29 cellular contexts compared by ENCODE assay signal in genomic region chr2:66853-67252, GRCh38. TPM values are rescaled to one million over a fixed set of nuclear protein-coding genes. Genes with fewer than 3 reads are reported as not detected.
A peak's percentile ranks its signal among the peaks of the same experiment; 100 is the strongest.
DNase-seq lines count a peak whose midpoint lies in the region; ATAC-seq, FAIRE-seq and TF ChIP-seq lines count a peak whose summit lies in the region.
"Had no signal": no experiment of that assay in that cellular context is flagged by ENCODE, and none has a peak within 500 bp of the region (broad histone marks: within the 10 kb centered on the region; RNA-seq: fewer than 3 reads in every experiment).

No MANE protein-coding gene starts in this region.

- H3K23ac ChIP-seq in H1 (ENCODE audit: insufficient read length) (no peak overlapping the region), mesendoderm (ENCODE audit: low read length) (peak overlapping the region; percentile 50), H9 (ENCODE audit: insufficient read length, low read depth, low read length) (no peak overlapping the region)

- TF ChIP-seq POLR2A in H1 (IDR thresholded peaks at IDR 0.05; ENCODE audit: control extremely low read depth in 1 of 2, low read depth in 2 of 2, low read length in 2 of 2) = no peak

- no peak overlapping the region for H3K4me3 ChIP-seq in PC-3 (ENCODE audit: low read length)
- no peak overlapping the region for H3K4me3 ChIP-seq in H1 (ENCODE audit: extremely low read depth in 1 of 4, insufficient read depth in 2 of 4, low read depth in 3 of 4, low read length in 4 of 4)
- no peak overlapping the region for H3K4me3 ChIP-seq in mesendoderm (ENCODE audit: low read length)
- H3K4me3 ChIP-seq: BLaER1, GM12878 had no signal

- POLR2A ChIA-PET in PC-3 (lab: Charles Lee; ENCODE audit: unreplicated experiment) (no interaction called here), H1 (lab: Charles Lee; ENCODE audit: partially characterized antibody) (no interaction called here)

- H3K4me1 ChIP-seq in PC-3 (ENCODE audit: insufficient read depth, low read length) = peaks cover 23% of the 10 kb centered on the region
- peaks cover 0 to 12% (median 5%) of the 10 kb centered on the region in 4 experiments; a peak in 5 of 7 replicates for H3K4me1 ChIP-seq in H1 (replicated peaks in 1 of 4; ENCODE audit: control insufficient read depth in 3 of 4, insufficient read depth in 4 of 4, low read length in 3 of 4)
- no peaks in the 10 kb centered on the region for H3K4me1 ChIP-seq in mesendoderm (ENCODE audit: control insufficient read depth, low read depth, low read length)
- peaks cover 4% of the 10 kb centered on the region; the same call in 1 of the 2 replicates for H3K4me1 ChIP-seq in H9 (ENCODE audit: insufficient read depth, low read length)
- H3K4me1 ChIP-seq: BE2C, BLaER1 had no signal

- H3K27ac Mint-ChIP-seq in activated CD4-positive, alpha-beta T cell treated with anti-CD3 and anti-CD28 coated beads, Interleukin-2, amount 10 ng/mL, durations not matched to agents 24 days and 14 days = no peak overlapping the region
- H3K27ac Mint-ChIP-seq in H9 = no peak overlapping the region
- H3K27ac Mint-ChIP-seq: CD14-positive monocyte; CD4-positive, alpha-beta memory T cell; CD4-positive, CD25-positive, alpha-beta regulatory T cell; CD8-positive, alpha-beta memory T cell had no signal

- no peak for FAIRE-seq in H1 (lab: Jason Lieb, UNC)
- FAIRE-seq: A204.1, GM12878, GM12892, GM18507 had no signal

- H4K20me1 ChIP-seq in PC-3 (ENCODE audit: low read length) = no peaks in the 10 kb centered on the region
- no peaks in the 10 kb centered on the region for H4K20me1 ChIP-seq in H1 (replicated peaks in 1 of 2; ENCODE audit: control insufficient read depth in 1 of 2, insufficient read depth in 2 of 2, low read length in 2 of 2)
- H4K20me1 ChIP-seq in H9 (ENCODE audit: control insufficient read depth, insufficient read depth, insufficient read length) = no peaks in the 10 kb centered on the region
- H4K20me1 ChIP-seq: BLaER1 had no signal

- no peak for TF ChIP-seq CTCF in PC-3 (conservative IDR thresholded peaks at IDR 0.05; ENCODE audit: low read depth, low read length)
- TF ChIP-seq CTCF in H1 (IDR thresholded peaks at IDR 0.05; ENCODE audit: control extremely low read depth in 1 of 3, insufficient read depth in 1 of 3, low read depth in 1 of 3, low read length in 3 of 3) = no peak
- TF ChIP-seq CTCF in H9 (conservative IDR thresholded peaks at IDR 0.05) = no peak

- no peak for TF ChIP-seq EP300 in H1 (IDR thresholded peaks at IDR 0.05; ENCODE audit: borderline replicate concordance in 1 of 2, low read depth in 2 of 2, low read length in 2 of 2)

- no peaks in the 10 kb centered on the region for H3K9me3 ChIP-seq in PC-3 (ENCODE audit: low read length)
- no peaks in the 10 kb centered on the region; a peak in 1 of 4 replicates for H3K9me3 ChIP-seq in H1 (ENCODE audit: insufficient read depth in 2 of 2, low read depth in 1 of 2, low read length in 1 of 2)
- no peaks in the 10 kb centered on the region for H3K9me3 ChIP-seq in H9 (ENCODE audit: control insufficient read depth, low read depth, low read length)
- H3K9me3 ChIP-seq: BE2C, BLaER1 had no signal

- H2BK20ac ChIP-seq in H1 (ENCODE audit: low read length) (0 out of 2 replicates have a peak overlapping the region, but pooled peaks have one; percentile 75), H9 (ENCODE audit: low read depth, low read length, poor library complexity, severe bottlenecking) (no peak overlapping the region)

- no peaks in the 10 kb centered on the region for H3K9me2 ChIP-seq in PC-3 (replicated peaks; ENCODE audit: low read length)

- H3K9ac ChIP-seq in PC-3 (ENCODE audit: low read length) (no peak overlapping the region), H1 (replicated peaks in 1 of 4; ENCODE audit: extremely low read depth in 1 of 4, low read depth in 3 of 4, low read length in 3 of 4) (no peak overlapping the region), mesendoderm (ENCODE audit: low read length) (no peak overlapping the region), H9 (ENCODE audit: extremely low read depth, insufficient read length, low read length) (no peak overlapping the region)
- H3K9ac ChIP-seq: BLaER1 had no signal

- 92% methylated on average over 17 of the region's 17 CpGs; no CpG with 5 or more reads in 1 of the 2 experiments for WGBS in H1 (ENCODE audit: extremely low coverage in 1 of 2, insufficient coverage in 1 of 2, insufficient read length in 1 of 2, insufficient replicate concordance in 2 of 2, low coverage in 1 of 2, low lambda C conversion rate in 2 of 2, missing lambda C conversion rate in 1 of 2), 2 experiments
- WGBS in mesendoderm (ENCODE audit: extremely low coverage, insufficient coverage, low lambda C conversion rate) = no CpG with 5 or more reads among the region's 17 CpGs
- WGBS in H9 (ENCODE audit: extremely low coverage, insufficient read length, low lambda C conversion rate) = no CpG with 5 or more reads among the region's 17 CpGs

- H3K36me3 ChIP-seq in PC-3 (ENCODE audit: low read depth, low read length) = no peaks in the 10 kb centered on the region
- no peaks in the 10 kb centered on the region for H3K36me3 ChIP-seq in H1 (ENCODE audit: control insufficient read depth in 2 of 4, insufficient read depth in 4 of 4, low read length in 3 of 4)
- no peaks in the 10 kb centered on the region for H3K36me3 ChIP-seq in mesendoderm (ENCODE audit: control insufficient read depth, insufficient read depth, low read length)
- H3K36me3 ChIP-seq: BE2C, BLaER1 had no signal

- H2BK12ac ChIP-seq in H1 (ENCODE audit: low read depth, low read length) (no peak overlapping the region), H9 (ENCODE audit: insufficient read length, low read depth, low read length) (no peak overlapping the region)

- DNase-seq in PC-3 = no peak
- DNase-seq in H1 (ENCODE audit: low read depth in 1 of 2, low spot score in 2 of 2) = no peak
- no peak for DNase-seq in mesendoderm
- no peak for DNase-seq in activated CD4-positive, alpha-beta T cell treated with anti-CD3 and anti-CD28 coated beads, Interleukin-2, amount 10 ng/mL, durations not matched to agents 24 days and 14 days
- DNase-seq in H9 = no peak
- DNase-seq: 8988T; ACHN; BE2C; C1 segment of cervical spinal cord; CD4-positive, alpha-beta memory T cell; CD4-positive, CD25-positive, alpha-beta regulatory T cell; CD8-positive, alpha-beta memory T cell; COR-L47; DMS 273 treated with DMSO at 0.1 percent for 48 hours; DMS153; DMS53; DMS79; DND-41; EL; GDM1 had no signal

- no peak overlapping the region for H3T11ph ChIP-seq in H9 (ENCODE audit: low read length)

- H3K9me3 Mint-ChIP-seq in activated CD4-positive, alpha-beta T cell treated with anti-CD3 and anti-CD28 coated beads, Interleukin-2, amount 10 ng/mL, durations not matched to agents 24 days and 14 days = no peaks in the 10 kb centered on the region
- H3K9me3 Mint-ChIP-seq in H9 = no peaks in the 10 kb centered on the region
- H3K9me3 Mint-ChIP-seq: CD8-positive, alpha-beta memory T cell had no signal

- H3K18ac ChIP-seq in H1 (ENCODE audit: extremely low read depth, low read length) = no peak overlapping the region
- H3K18ac ChIP-seq in mesendoderm (ENCODE audit: low read length) = no peak overlapping the region
- no peak overlapping the region for H3K18ac ChIP-seq in H9 (ENCODE audit: insufficient read length, low read depth, low read length)

- no peak overlapping the region for H3K4me2 ChIP-seq in PC-3 (ENCODE audit: low read length)
- no peak overlapping the region for H3K4me2 ChIP-seq in H1 (ENCODE audit: insufficient read depth in 1 of 2, low read depth in 2 of 2, low read length in 2 of 2)
- H3K4me2 ChIP-seq in mesendoderm (ENCODE audit: low read length) = no peak overlapping the region
- H3K4me2 ChIP-seq in H9 (ENCODE audit: insufficient read depth, insufficient read length, low read length) = no peak overlapping the region
- H3K4me2 ChIP-seq: BLaER1 had no signal

- no peaks in the 10 kb centered on the region for H3K4me1 Mint-ChIP-seq in activated CD4-positive, alpha-beta T cell treated with anti-CD3 and anti-CD28 coated beads, Interleukin-2, amount 10 ng/mL, durations not matched to agents 24 days and 14 days
- peaks cover 23 to 25% of the 10 kb centered on the region in 2 experiments for H3K4me1 Mint-ChIP-seq in H9
- H3K4me1 Mint-ChIP-seq: CD14-positive monocyte; CD4-positive, alpha-beta memory T cell; CD4-positive, CD25-positive, alpha-beta regulatory T cell; CD8-positive, alpha-beta memory T cell had no signal

- no peak for ATAC-seq in PC-3
- ATAC-seq in GM21515 (IDR thresholded peaks at IDR 0.05; ENCODE audit: unreplicated experiment) = no peak
- ATAC-seq: GM12878 had no signal

- TF ChIP-seq RAD21 in H1 (IDR thresholded peaks at IDR 0.05 in 1 of 2, conservative IDR thresholded peaks at IDR 0.05 in 1 of 2; ENCODE audit: low read depth in 2 of 2, low read length in 2 of 2) = no peak

- H4K8ac ChIP-seq in H1 (ENCODE audit: extremely low read depth, insufficient read depth, low read length) = no peak overlapping the region
- H4K8ac ChIP-seq in mesendoderm (ENCODE audit: low read depth, low read length) = no peak overlapping the region
- H4K8ac ChIP-seq in H9 (replicated peaks; ENCODE audit: insufficient read length, low read depth, low read length) = no peak overlapping the region

- H4K5ac ChIP-seq in H1 (ENCODE audit: insufficient read length, low read depth, low read length) = no peak overlapping the region
- H4K5ac ChIP-seq in mesendoderm (ENCODE audit: low read length) = no peak overlapping the region
- no peak overlapping the region for H4K5ac ChIP-seq in H9 (ENCODE audit: insufficient read length, low read depth, low read length)

- CTCF ChIA-PET in PC-3 (lab: Charles Lee) (no interaction called here), H1 (lab: Charles Lee; ENCODE audit: partially characterized antibody) (no interaction called here)

- no peak overlapping the region for H3K14ac ChIP-seq in H1 (ENCODE audit: insufficient read length)
- H3K14ac ChIP-seq in H9 (ENCODE audit: insufficient read depth, low read length) = no peak overlapping the region

- H2BK120ac ChIP-seq in H1 (replicated peaks; ENCODE audit: low read depth, low read length) (no peak overlapping the region), mesendoderm (ENCODE audit: low read depth, low read length) (no peak overlapping the region), H9 (ENCODE audit: low read depth, low read length, poor library complexity, severe bottlenecking) (no peak overlapping the region)

- peaks cover 9% of the 10 kb centered on the region for H3K27me3 Mint-ChIP-seq in activated CD4-positive, alpha-beta T cell treated with anti-CD3 and anti-CD28 coated beads, Interleukin-2, amount 10 ng/mL, durations not matched to agents 24 days and 14 days
- peaks cover 6% of the 10 kb centered on the region; the same call in 1 of the 2 replicates for H3K27me3 Mint-ChIP-seq in H9 (ENCODE audit: low read depth)

- H3F3A ChIP-seq in PC-3 (ENCODE audit: low read length, unreplicated experiment) = peaks cover 8% of the 10 kb centered on the region

- H3K79me2 ChIP-seq in PC-3 (ENCODE audit: low read length) (no peaks in the 10 kb centered on the region), H1 (ENCODE audit: control insufficient read depth in 1 of 2, insufficient read depth in 2 of 2, low read length in 2 of 2) (no peaks in the 10 kb centered on the region), mesendoderm (ENCODE audit: control insufficient read depth, insufficient read depth, low read length) (no peaks in the 10 kb centered on the region), H9 (ENCODE audit: insufficient read depth, low read length) (no peaks in the 10 kb centered on the region)

- H4K91ac ChIP-seq in H1 (replicated peaks; ENCODE audit: insufficient read length, low read length) (peak overlapping the region; percentile 81), H9 (ENCODE audit: insufficient read length, low read depth, low read length) (no peak overlapping the region)

- H2BK15ac ChIP-seq in H1 (ENCODE audit: low read length) (peak overlapping the region; percentile 99), mesendoderm (replicated peaks; ENCODE audit: low read depth) (no peak overlapping the region), H9 (ENCODE audit: low read depth, low read length) (no peak overlapping the region)

- H3K4me3 Mint-ChIP-seq in activated CD4-positive, alpha-beta T cell treated with anti-CD3 and anti-CD28 coated beads, Interleukin-2, amount 10 ng/mL, durations not matched to agents 24 days and 14 days = no peak overlapping the region
- H3K4me3 Mint-ChIP-seq in H9 = no peak overlapping the region
- H3K4me3 Mint-ChIP-seq: CD14-positive monocyte; CD4-positive, alpha-beta memory T cell; CD4-positive, CD25-positive, alpha-beta regulatory T cell; CD8-positive, alpha-beta memory T cell had no signal

- no peaks in the 10 kb centered on the region for H3K23me2 ChIP-seq in H1 (ENCODE audit: low read depth, low read length)
- H3K23me2 ChIP-seq in H9 (ENCODE audit: insufficient read length, low read depth, low read length, poor library complexity, severe bottlenecking) = no peaks in the 10 kb centered on the region

- H2AFZ ChIP-seq in PC-3 (ENCODE audit: low read length) (no peak overlapping the region), H1 (ENCODE audit: low read length) (no peak overlapping the region), H9 (ENCODE audit: low read length) (no peak overlapping the region)

- H3K4ac ChIP-seq in H1 (replicated peaks; ENCODE audit: insufficient read length, low read depth, low read length) (no peak overlapping the region), mesendoderm (ENCODE audit: low read depth, low read length) (no peak overlapping the region), H9 (ENCODE audit: low read depth, low read length) (no peak overlapping the region)

- H3K36me3 Mint-ChIP-seq in activated CD4-positive, alpha-beta T cell treated with anti-CD3 and anti-CD28 coated beads, Interleukin-2, amount 10 ng/mL, durations not matched to agents 24 days and 14 days (ENCODE audit: low read depth) = no peaks in the 10 kb centered on the region
- no peaks in the 10 kb centered on the region for H3K36me3 Mint-ChIP-seq in H9 (ENCODE audit: insufficient read depth in 1 of 3, low read depth in 3 of 3)
- H3K36me3 Mint-ChIP-seq: CD14-positive monocyte; CD4-positive, alpha-beta memory T cell; CD4-positive, CD25-positive, alpha-beta regulatory T cell; CD8-positive, alpha-beta memory T cell had no signal

- no peak overlapping the region for H3K56ac ChIP-seq in H1 (replicated peaks; ENCODE audit: insufficient read length, low read depth, low read length)
- H3K56ac ChIP-seq in mesendoderm (ENCODE audit: low read length) = no peak overlapping the region
- H3K56ac ChIP-seq in H9 (ENCODE audit: insufficient read length, low read depth, low read length) = no peak overlapping the region

- H3K27me3 ChIP-seq in PC-3 (ENCODE audit: low read length) = no peaks in the 10 kb centered on the region
- H3K27me3 ChIP-seq in H1 (replicated peaks in 1 of 4; ENCODE audit: control insufficient read depth in 3 of 4, extremely low read depth in 1 of 4, insufficient read depth in 3 of 4, low read length in 3 of 4) = no peaks in the 10 kb centered on the region
- H3K27me3 ChIP-seq in mesendoderm (ENCODE audit: insufficient read depth, low read length, poor library complexity) = no peaks in the 10 kb centered on the region
- H3K27me3 ChIP-seq in H9 (ENCODE audit: insufficient read depth, low read length) = no peaks in the 10 kb centered on the region
- H3K27me3 ChIP-seq: BE2C, BLaER1 had no signal

- H2BK5ac ChIP-seq in H1 (ENCODE audit: low read depth, low read length) (no peak overlapping the region), mesendoderm (ENCODE audit: low read length) (no peak overlapping the region), H9 (ENCODE audit: insufficient read length, low read length) (no peak overlapping the region)

- BruUV-seq in PC-3 (replicated peaks; lab: Mats Ljungman, UMichigan) = TSS peak; percentile 21

- H3K27ac ChIP-seq in PC-3 (ENCODE audit: low read length) (no peak overlapping the region), H1 (ENCODE audit: low read depth, low read length) (no peak overlapping the region), mesendoderm (ENCODE audit: low read depth, low read length) (no peak overlapping the region), H9 (ENCODE audit: insufficient read length, low read depth, low read length) (no peak overlapping the region)
- H3K27ac ChIP-seq: BLaER1 had no signal

- intact Hi-C loops in PC-3 (cut with micrococcal nuclease) = no loop called here
- intact Hi-C loops in activated CD4-positive, alpha-beta T cell treated with anti-CD3 and anti-CD28 coated beads, Interleukin-2, amount 10 ng/mL, durations not matched to agents 24 days and 14 days (cut with micrococcal nuclease) = no loop called here

- no peaks in the 10 kb centered on the region for H3K79me1 ChIP-seq in H1 (ENCODE audit: low read depth, low read length)
- no peaks in the 10 kb centered on the region for H3K79me1 ChIP-seq in mesendoderm (ENCODE audit: low read length)
- H3K79me1 ChIP-seq in H9 (ENCODE audit: insufficient read depth, low read depth, low read length, poor library complexity, severe bottlenecking) = no peaks in the 10 kb centered on the region

- H2AK5ac ChIP-seq in H1 (ENCODE audit: low read depth, low read length) = no peak overlapping the region
- H2AK5ac ChIP-seq in mesendoderm (ENCODE audit: low read length) = no peak overlapping the region
- H2AK5ac ChIP-seq in H9 (ENCODE audit: insufficient read length, low read length) = no peak overlapping the region

RNA-seq across cellular contexts. Expression of gene FAM110C, which starts 20.5 kb away (rescaled TPM):
- total RNA-seq in PC-3 (2014; rRNA removed) (5.0 and 6.8 TPM in 2 replicates), H9 (2021) (3.4 and 3.6 TPM in 2 replicates)
- 13.2 and 15.4 TPM in 2 replicates for total RNA-seq in H1 (2021; fragmentation: NEBNext Ultra II Directional; extraction: Animal tissue kit (Norgen Biotek cat#: 25700))
- polyA plus RNA-seq in H1 (2011; rRNA removed) = 3.4 and 4.8 TPM in 2 replicates
- 5.9 TPM for polyA plus RNA-seq in H1 (2011; cell fraction: cytosol; rRNA removed)
- 5.7 TPM for polyA plus RNA-seq in H1 (2011; cell fraction: nucleus; rRNA removed)
- 5.3 to 17.2 TPM (median 8.3 TPM) in 4 replicates for polyA plus RNA-seq in H1 (2012, experiment 1 of 2)
- 5.9 TPM for polyA plus RNA-seq in H1 (2012, experiment 2 of 2)
- polyA plus RNA-seq in H1 (2013, experiment 1 of 2) = 9.4 TPM
- 10.3 TPM for polyA plus RNA-seq in H1 (2013, experiment 2 of 2)
- 2.6 and 3.4 TPM in 2 replicates for polyA minus RNA-seq in H1 (2011; rRNA and poly(A)+ RNA removed)
- 4.6 TPM for polyA minus RNA-seq in H1 (2011; cell fraction: cytosol; rRNA and poly(A)+ RNA removed)
- polyA minus RNA-seq in H1 (2011; cell fraction: nucleus; rRNA and poly(A)+ RNA removed) = 10.6 TPM
- 2.6 TPM for polyA plus RNA-seq in mesendoderm (2013, experiment 1 of 2)
- 3.1 TPM for polyA plus RNA-seq in mesendoderm (2013, experiment 2 of 2)
- 0.33 and 0.47 TPM in 2 replicates for total RNA-seq in activated CD4-positive, alpha-beta T cell treated with anti-CD3 and anti-CD28 coated beads, Interleukin-2, amount 10 ng/mL, durations not matched to agents 24 days and 14 days
- total RNA-seq: G401, GM12878 had no signal
- polyA plus RNA-seq: AG04450, CD14-positive monocyte, GM12878 had no signal
